26 cellular contexts compared by ENCODE assay signal in the genomic region with DNA sequence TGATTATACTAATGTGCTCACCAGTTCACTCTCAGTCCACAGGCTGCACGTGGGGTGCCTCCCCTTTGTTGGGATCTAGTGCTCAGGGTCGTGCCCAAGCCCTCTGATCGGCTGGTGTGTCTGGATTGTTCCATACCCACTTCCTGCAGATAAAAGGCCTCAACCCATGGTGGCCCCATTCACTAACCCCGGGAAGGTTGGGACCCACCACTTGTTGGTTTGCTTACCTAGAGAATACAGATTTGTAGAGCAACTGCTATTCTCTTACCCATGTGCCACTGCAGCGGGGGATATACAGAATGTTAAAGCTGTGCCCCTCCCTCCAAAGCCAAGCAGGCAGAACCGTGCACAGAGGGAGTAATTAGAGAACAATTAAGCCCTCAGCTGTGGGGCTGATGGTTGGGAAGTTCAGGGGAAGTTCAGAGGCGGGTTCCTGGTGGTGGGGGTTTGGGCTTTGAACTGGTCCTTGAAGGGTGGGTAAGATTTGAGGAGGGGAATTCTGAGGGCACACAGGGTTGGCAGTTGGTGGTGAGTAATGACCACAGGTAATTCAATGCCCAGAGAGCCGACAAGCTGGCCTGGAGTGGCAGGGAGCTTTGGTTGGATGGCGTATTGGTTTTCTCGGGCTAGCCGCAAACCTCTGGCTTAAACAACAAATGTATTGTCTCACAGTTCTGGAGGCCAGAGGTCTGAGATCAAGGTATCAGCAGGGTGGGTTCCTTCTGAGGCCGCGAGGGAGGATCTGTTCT.
DNase-seq lines count a peak whose midpoint lies in the region; ATAC-seq and FAIRE-seq lines count a peak whose summit lies in the region.
"Had no signal": no experiment of that assay in that cellular context is flagged by ENCODE, and none has a peak within 500 bp of the region (broad histone marks: within the 10 kb centered on the region; RNA-seq: fewer than 3 reads in every experiment).

No MANE protein-coding gene starts in this region.

- H3K4me1 ChIP-seq in small intestine (ENCODE audit: control insufficient read depth in 2 of 2, insufficient read depth in 1 of 2, low read depth in 1 of 2, low read length in 1 of 2) = no peaks in the 10 kb centered on the region
- H3K4me1 ChIP-seq: colonic mucosa, prostate gland had no signal

- no peak overlapping the region for H3K27ac ChIP-seq in small intestine (ENCODE audit: low read depth in 1 of 2, low read length in 1 of 2)
- H3K27ac ChIP-seq: colonic mucosa, prostate gland, RWPE1 had no signal

- H3K9me3 ChIP-seq in small intestine (ENCODE audit: control insufficient read depth, low read depth) = no peaks in the 10 kb centered on the region
- H3K9me3 ChIP-seq: colonic mucosa, MG63, prostate gland had no signal

- no peak overlapping the region for H3K4me3 ChIP-seq in small intestine (ENCODE audit: low read depth in 1 of 2, low read length in 2 of 2)
- H3K4me3 ChIP-seq: colonic mucosa, MG63, prostate gland had no signal

- in situ Hi-C loops in Caki2 (cut with HindIII; ENCODE audit: low pct_unique_long_range_greater_than_20kb, low sequenced_read_pairs) = no loop called here

- DNase-seq in Caki2 (ENCODE audit: low read depth) (peak; percentile 21), H4 (ENCODE audit: low spot score) (peak; percentile 63), SW480 (ENCODE audit: low spot score) (peak; percentile 91), myocyte (ENCODE audit: low read depth) (peak; percentile 81), small intestine (no peak), NOMO-1 treated with dmso at 0.1 percent for 144 hours (lab: John Stamatoyannopoulos, UW; ENCODE audit: unreplicated experiment) (no peak), T-helper 2 cell (no peak)
- DNase-seq: ACHN; activated naive CD8-positive, alpha-beta T cell treated with anti-CD3 and anti-CD28 coated beads, Interleukin-2, amount 50 U/mL, for 24 hours; activated T-cell treated with anti-CD3 and anti-CD28 coated beads, Interleukin-2, amount 50 U/mL, for 48 hours; CD8-positive, alpha-beta memory T cell; colonic mucosa; DMS53; effector memory CD8-positive, alpha-beta T cell; GDM1; MG63; NCI-H1436; NCI-H2107; NCI-H446; NCI-H774; stimulated activated naive B cell treated with anti-CD40 and anti-IgM and Interleukin-4, amounts not matched to agents 10 μg/mL and 1 μg/mL and 100 μg/mL, for 72 hours; T-helper 1 cell had no signal

- 77 to 83% (median 82%) methylated on average over 13 of the region's 13 CpGs for WGBS in small intestine, 3 donors

- no peak for FAIRE-seq in small intestine (lab: Jason Lieb, UNC)
- FAIRE-seq: astrocyte had no signal

- no peaks in the 10 kb centered on the region for H3K36me3 ChIP-seq in small intestine (ENCODE audit: control insufficient read depth in 2 of 2, insufficient read depth in 2 of 2, low read length in 2 of 2)
- H3K36me3 ChIP-seq: colonic mucosa, MG63, prostate gland had no signal

- no peaks in the 10 kb centered on the region for H3K27me3 ChIP-seq in small intestine (ENCODE audit: control insufficient read depth in 2 of 2, insufficient read depth in 2 of 2, low read length in 2 of 2)
- H3K27me3 ChIP-seq: colonic mucosa, MG63 had no signal

- no peak for ATAC-seq in HG03159 (IDR thresholded peaks at IDR 0.05; ENCODE audit: unreplicated experiment)
- ATAC-seq: activated naive CD8-positive, alpha-beta T cell treated with anti-CD3 and anti-CD28 coated beads, Interleukin-2, amount 50 U/mL, for 24 hours; effector memory CD8-positive, alpha-beta T cell had no signal

Comparison
In these comparisons a context has a peak if more than half of its experiments do, and no peak if none do; other contexts are left out.
1. DNase-seq: peak in Caki2 (single experiment), H4 (single experiment), SW480 (single experiment) and myocyte (single experiment); none in small intestine (single experiment), NOMO-1 treated with dmso at 0.1 percent for 144 hours (single experiment) and T-helper 2 cell (0 of 5).